Comparison of ENCODE assay signal across 19 cellular contexts in the genomic region with DNA sequence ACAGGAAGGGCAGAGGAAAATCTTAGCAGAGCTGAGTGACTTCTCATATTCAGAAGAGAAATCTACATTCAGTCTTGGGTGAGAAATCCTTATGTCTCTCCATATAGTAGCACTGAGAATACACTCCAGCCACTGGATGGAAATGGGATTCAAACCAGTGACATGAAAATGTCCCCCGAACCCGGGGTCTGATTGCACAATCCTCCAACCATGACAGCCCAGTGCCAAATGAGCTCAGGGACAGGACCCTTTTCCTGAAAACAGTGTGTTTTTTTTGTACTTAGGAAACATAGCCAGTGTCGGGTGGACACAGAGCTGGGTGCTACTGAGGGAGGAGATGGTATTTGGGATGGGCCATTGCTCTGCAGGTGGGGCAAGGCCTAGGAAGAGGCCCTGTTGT.
"Had no signal": no experiment of that assay in that cellular context is flagged by ENCODE, and none has a peak within 500 bp of the region (broad histone marks: within the 10 kb centered on the region; RNA-seq: fewer than 3 reads in every experiment).

No MANE protein-coding gene starts in this region.

- ATAC-seq: activated T-cell treated with anti-CD3 and anti-CD28 coated beads, Interleukin-2, amount 50 U/mL, for 72 hours; stimulated activated naive CD8-positive, alpha-beta T cell treated with anti-CD3 and anti-CD28 coated beads, Interleukin-15, Interleukin-2, amounts not matched to agents 100 U/mL and 50 U/mL, for 24 hours; WTC11 had no signal

- FAIRE-seq: islet of Langerhans had no signal

- H3K27me3 Mint-ChIP-seq: naive B cell had no signal

- H3K36me3 Mint-ChIP-seq: activated naive CD8-positive, alpha-beta T cell treated with anti-CD3 and anti-CD28 coated beads, Interleukin-2, amount 10 ng/mL, durations not matched to agents 7 days and 5 days; naive B cell had no signal

- H3K4me3 ChIP-seq: mucosa of descending colon, tibial nerve had no signal

- H3K36me3 ChIP-seq: tibial nerve had no signal

- H3K27ac Mint-ChIP-seq: activated naive CD4-positive, alpha-beta T cell treated with anti-CD3 and anti-CD28 coated beads for 36 hours; activated naive CD8-positive, alpha-beta T cell treated with anti-CD3 and anti-CD28 coated beads, Interleukin-2, amount 10 ng/mL, durations not matched to agents 7 days and 5 days; activated T-cell treated with anti-CD3 and anti-CD28 coated beads, Interleukin-2, amount 50 U/mL, for 72 hours; naive B cell; progenitor cell of endocrine pancreas; T-helper 1 cell treated with Interleukin-12 subunit alpha and Interleukin-12 subunit beta and Interleukin-4 antibody, amounts not matched to agents 30 μg/mL and 1 μg/mL, for 36 hours; WTC11 had no signal

- H3K4me1 Mint-ChIP-seq: activated naive CD8-positive, alpha-beta T cell treated with anti-CD3 and anti-CD28 coated beads, Interleukin-2, amount 10 ng/mL, durations not matched to agents 7 days and 5 days; naive B cell; WTC11 had no signal

- DNase-seq: activated effector memory CD4-positive, alpha-beta T cell treated with Interleukin-2 at 50 U/mL for 16 hours; activated naive CD4-positive, alpha-beta T cell treated with anti-CD3 and anti-CD28 coated beads for 36 hours; activated naive CD8-positive, alpha-beta T cell treated with anti-CD3 and anti-CD28 coated beads, Interleukin-2, amount 10 ng/mL, durations not matched to agents 7 days and 5 days; activated T-cell treated with anti-CD3 and anti-CD28 coated beads, Interleukin-2, amount 50 U/mL, for 72 hours; caudate nucleus; effector memory CD4-positive, alpha-beta T cell; foreskin melanocyte; mesendoderm; mucosa of descending colon; naive B cell; stimulated activated CD4-positive, alpha-beta T cell treated with anti-CD3 and anti-CD28 coated beads, Interleukin-4, amount 100 ng/mL, for 4 hours; stimulated activated naive CD8-positive, alpha-beta T cell treated with anti-CD3 and anti-CD28 coated beads, Interleukin-15, Interleukin-2, amounts not matched to agents 100 U/mL and 50 U/mL, for 24 hours; T1000 had no signal

- H3K4me3 Mint-ChIP-seq: activated naive CD4-positive, alpha-beta T cell treated with anti-CD3 and anti-CD28 coated beads for 36 hours; activated naive CD8-positive, alpha-beta T cell treated with anti-CD3 and anti-CD28 coated beads, Interleukin-2, amount 10 ng/mL, durations not matched to agents 7 days and 5 days; activated T-cell treated with anti-CD3 and anti-CD28 coated beads, Interleukin-2, amount 50 U/mL, for 72 hours; naive B cell; neural crest cell; T-helper 1 cell treated with Interleukin-12 subunit alpha and Interleukin-12 subunit beta and Interleukin-4 antibody, amounts not matched to agents 30 μg/mL and 1 μg/mL, for 36 hours; WTC11 had no signal

- H3K27me3 ChIP-seq: tibial nerve had no signal

- H3K9me3 ChIP-seq: tibial nerve had no signal

- H3K9me3 Mint-ChIP-seq: activated naive CD4-positive, alpha-beta T cell treated with anti-CD3 and anti-CD28 coated beads for 36 hours; T-helper 1 cell treated with Interleukin-12 subunit alpha and Interleukin-12 subunit beta and Interleukin-4 antibody, amounts not matched to agents 30 μg/mL and 1 μg/mL, for 36 hours had no signal
